In the genomic region with DNA sequence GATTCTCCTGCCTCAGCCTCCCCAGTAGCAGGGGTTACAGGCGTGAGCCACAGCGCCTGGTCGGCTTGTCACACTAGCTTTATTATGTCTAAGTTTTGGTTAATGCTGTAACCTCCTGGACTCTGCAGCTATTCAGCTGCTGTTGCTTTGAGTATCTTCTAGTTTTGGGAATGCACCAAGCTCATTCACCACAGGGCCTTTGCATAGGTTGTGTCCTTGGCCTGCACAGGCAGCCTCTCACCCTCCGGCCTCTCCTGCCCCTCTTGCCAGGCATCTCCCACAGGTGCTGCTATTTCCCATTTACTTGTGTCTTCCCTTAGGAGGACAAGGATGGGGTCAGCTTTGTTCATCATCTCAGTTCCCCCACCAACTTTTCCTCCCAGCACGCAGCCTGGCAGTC, we compare ENCODE assay signal across 2 cellular contexts.
TF ChIP-seq lines count a peak whose summit lies in the region.

No MANE protein-coding gene starts in this region.

TF ChIP-seq in SK-N-SH, 30 proteins besides CTCF, POLR2A, EP300 and RAD21:
- no peak for TF ChIP-seq RXRA (IDR thresholded peaks at IDR 0.05; ENCODE audit: borderline replicate concordance, low read depth)
- no peak for TF ChIP-seq ELF1 (IDR thresholded peaks at IDR 0.05)
- no peak for TF ChIP-seq TCF12 (IDR thresholded peaks at IDR 0.05)
- no peak for TF ChIP-seq NFIC (IDR thresholded peaks at IDR 0.05; ENCODE audit: borderline replicate concordance)
- TF ChIP-seq, protein P1, sequence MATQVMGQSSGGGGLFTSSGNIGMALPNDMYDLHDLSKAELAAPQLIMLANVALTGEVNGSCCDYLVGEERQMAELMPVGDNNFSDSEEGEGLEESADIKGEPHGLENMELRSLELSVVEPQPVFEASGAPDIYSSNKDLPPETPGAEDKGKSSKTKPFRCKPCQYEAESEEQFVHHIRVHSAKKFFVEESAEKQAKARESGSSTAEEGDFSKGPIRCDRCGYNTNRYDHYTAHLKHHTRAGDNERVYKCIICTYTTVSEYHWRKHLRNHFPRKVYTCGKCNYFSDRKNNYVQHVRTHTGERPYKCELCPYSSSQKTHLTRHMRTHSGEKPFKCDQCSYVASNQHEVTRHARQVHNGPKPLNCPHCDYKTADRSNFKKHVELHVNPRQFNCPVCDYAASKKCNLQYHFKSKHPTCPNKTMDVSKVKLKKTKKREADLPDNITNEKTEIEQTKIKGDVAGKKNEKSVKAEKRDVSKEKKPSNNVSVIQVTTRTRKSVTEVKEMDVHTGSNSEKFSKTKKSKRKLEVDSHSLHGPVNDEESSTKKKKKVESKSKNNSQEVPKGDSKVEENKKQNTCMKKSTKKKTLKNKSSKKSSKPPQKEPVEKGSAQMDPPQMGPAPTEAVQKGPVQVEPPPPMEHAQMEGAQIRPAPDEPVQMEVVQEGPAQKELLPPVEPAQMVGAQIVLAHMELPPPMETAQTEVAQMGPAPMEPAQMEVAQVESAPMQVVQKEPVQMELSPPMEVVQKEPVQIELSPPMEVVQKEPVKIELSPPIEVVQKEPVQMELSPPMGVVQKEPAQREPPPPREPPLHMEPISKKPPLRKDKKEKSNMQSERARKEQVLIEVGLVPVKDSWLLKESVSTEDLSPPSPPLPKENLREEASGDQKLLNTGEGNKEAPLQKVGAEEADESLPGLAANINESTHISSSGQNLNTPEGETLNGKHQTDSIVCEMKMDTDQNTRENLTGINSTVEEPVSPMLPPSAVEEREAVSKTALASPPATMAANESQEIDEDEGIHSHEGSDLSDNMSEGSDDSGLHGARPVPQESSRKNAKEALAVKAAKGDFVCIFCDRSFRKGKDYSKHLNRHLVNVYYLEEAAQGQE (IDR thresholded peaks at IDR 0.05; ENCODE audit: low read depth, low read length) = no peak
- no peak for TF ChIP-seq NRF1 (IDR thresholded peaks at IDR 0.05; ENCODE audit: low read depth, low read length)
- TF ChIP-seq SIN3A (IDR thresholded peaks at IDR 0.05; ENCODE audit: borderline replicate concordance, low read depth, low read length) = no peak
- TF ChIP-seq, protein P2, sequence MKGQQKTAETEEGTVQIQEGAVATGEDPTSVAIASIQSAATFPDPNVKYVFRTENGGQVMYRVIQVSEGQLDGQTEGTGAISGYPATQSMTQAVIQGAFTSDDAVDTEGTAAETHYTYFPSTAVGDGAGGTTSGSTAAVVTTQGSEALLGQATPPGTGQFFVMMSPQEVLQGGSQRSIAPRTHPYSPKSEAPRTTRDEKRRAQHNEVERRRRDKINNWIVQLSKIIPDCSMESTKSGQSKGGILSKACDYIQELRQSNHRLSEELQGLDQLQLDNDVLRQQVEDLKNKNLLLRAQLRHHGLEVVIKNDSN (IDR thresholded peaks at IDR 0.05; ENCODE audit: borderline replicate concordance, low read depth) = no peak
- TF ChIP-seq TAF1 (IDR thresholded peaks at IDR 0.05; ENCODE audit: borderline replicate concordance, low read depth, low read length) = no peak
- no peak for TF ChIP-seq FOXJ3 (CRISPR knock-in tag; IDR thresholded peaks at IDR 0.05)
- TF ChIP-seq FOXM1 (IDR thresholded peaks at IDR 0.05; ENCODE audit: low read depth) = no peak
- TF ChIP-seq SMC3 (IDR thresholded peaks at IDR 0.05; ENCODE audit: low read depth, low read length) = no peak
- TF ChIP-seq POLR2AphosphoS5 (IDR thresholded peaks at IDR 0.05; ENCODE audit: low read depth, low read length) = no peak
- no peak for TF ChIP-seq MEF2A (IDR thresholded peaks at IDR 0.05; ENCODE audit: borderline replicate concordance, low read depth)
- no peak for TF ChIP-seq CHD2 (IDR thresholded peaks at IDR 0.05; ENCODE audit: low read length, partially characterized antibody)
- TF ChIP-seq RCOR1 (IDR thresholded peaks at IDR 0.05; ENCODE audit: low read length) = no peak
- TF ChIP-seq, protein P3, sequence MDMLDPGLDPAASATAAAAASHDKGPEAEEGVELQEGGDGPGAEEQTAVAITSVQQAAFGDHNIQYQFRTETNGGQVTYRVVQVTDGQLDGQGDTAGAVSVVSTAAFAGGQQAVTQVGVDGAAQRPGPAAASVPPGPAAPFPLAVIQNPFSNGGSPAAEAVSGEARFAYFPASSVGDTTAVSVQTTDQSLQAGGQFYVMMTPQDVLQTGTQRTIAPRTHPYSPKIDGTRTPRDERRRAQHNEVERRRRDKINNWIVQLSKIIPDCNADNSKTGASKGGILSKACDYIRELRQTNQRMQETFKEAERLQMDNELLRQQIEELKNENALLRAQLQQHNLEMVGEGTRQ (IDR thresholded peaks at IDR 0.05; ENCODE audit: borderline replicate concordance, low read depth, low read length) = no peak
- TF ChIP-seq, protein P4, sequence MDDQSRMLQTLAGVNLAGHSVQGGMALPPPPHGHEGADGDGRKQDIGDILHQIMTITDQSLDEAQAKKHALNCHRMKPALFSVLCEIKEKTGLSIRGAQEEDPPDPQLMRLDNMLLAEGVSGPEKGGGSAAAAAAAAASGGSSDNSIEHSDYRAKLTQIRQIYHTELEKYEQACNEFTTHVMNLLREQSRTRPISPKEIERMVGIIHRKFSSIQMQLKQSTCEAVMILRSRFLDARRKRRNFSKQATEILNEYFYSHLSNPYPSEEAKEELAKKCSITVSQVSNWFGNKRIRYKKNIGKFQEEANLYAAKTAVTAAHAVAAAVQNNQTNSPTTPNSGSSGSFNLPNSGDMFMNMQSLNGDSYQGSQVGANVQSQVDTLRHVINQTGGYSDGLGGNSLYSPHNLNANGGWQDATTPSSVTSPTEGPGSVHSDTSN (IDR thresholded peaks at IDR 0.05) = no peak
- TF ChIP-seq, protein P5, sequence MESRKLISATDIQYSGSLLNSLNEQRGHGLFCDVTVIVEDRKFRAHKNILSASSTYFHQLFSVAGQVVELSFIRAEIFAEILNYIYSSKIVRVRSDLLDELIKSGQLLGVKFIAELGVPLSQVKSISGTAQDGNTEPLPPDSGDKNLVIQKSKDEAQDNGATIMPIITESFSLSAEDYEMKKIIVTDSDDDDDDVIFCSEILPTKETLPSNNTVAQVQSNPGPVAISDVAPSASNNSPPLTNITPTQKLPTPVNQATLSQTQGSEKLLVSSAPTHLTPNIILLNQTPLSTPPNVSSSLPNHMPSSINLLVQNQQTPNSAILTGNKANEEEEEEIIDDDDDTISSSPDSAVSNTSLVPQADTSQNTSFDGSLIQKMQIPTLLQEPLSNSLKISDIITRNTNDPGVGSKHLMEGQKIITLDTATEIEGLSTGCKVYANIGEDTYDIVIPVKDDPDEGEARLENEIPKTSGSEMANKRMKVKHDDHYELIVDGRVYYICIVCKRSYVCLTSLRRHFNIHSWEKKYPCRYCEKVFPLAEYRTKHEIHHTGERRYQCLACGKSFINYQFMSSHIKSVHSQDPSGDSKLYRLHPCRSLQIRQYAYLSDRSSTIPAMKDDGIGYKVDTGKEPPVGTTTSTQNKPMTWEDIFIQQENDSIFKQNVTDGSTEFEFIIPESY (IDR thresholded peaks at IDR 0.05; ENCODE audit: borderline replicate concordance, low read depth) = no peak
TF ChIP-seq in SK-N-SH: peak in this region for 0.

TF ChIP-seq in SK-N-SH treated with all-trans-retinoic acid at 6 μM for 48 hours, 23 proteins besides CTCF, POLR2A, EP300 and RAD21:
- TF ChIP-seq, protein P6, sequence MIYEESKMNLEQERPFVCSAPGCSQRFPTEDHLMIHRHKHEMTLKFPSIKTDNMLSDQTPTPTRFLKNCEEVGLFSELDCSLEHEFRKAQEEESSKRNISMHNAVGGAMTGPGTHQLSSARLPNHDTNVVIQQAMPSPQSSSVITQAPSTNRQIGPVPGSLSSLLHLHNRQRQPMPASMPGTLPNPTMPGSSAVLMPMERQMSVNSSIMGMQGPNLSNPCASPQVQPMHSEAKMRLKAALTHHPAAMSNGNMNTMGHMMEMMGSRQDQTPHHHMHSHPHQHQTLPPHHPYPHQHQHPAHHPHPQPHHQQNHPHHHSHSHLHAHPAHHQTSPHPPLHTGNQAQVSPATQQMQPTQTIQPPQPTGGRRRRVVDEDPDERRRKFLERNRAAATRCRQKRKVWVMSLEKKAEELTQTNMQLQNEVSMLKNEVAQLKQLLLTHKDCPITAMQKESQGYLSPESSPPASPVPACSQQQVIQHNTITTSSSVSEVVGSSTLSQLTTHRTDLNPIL (CRISPR knock-in tag; IDR thresholded peaks at IDR 0.05; ENCODE audit: low read depth) = no peak
- no peak for TF ChIP-seq BACH2 (CRISPR knock-in tag; IDR thresholded peaks at IDR 0.05; ENCODE audit: borderline replicate concordance)
- no peak for TF ChIP-seq ZNF70 (CRISPR knock-in tag; IDR thresholded peaks at IDR 0.05)
- TF ChIP-seq, protein P7, sequence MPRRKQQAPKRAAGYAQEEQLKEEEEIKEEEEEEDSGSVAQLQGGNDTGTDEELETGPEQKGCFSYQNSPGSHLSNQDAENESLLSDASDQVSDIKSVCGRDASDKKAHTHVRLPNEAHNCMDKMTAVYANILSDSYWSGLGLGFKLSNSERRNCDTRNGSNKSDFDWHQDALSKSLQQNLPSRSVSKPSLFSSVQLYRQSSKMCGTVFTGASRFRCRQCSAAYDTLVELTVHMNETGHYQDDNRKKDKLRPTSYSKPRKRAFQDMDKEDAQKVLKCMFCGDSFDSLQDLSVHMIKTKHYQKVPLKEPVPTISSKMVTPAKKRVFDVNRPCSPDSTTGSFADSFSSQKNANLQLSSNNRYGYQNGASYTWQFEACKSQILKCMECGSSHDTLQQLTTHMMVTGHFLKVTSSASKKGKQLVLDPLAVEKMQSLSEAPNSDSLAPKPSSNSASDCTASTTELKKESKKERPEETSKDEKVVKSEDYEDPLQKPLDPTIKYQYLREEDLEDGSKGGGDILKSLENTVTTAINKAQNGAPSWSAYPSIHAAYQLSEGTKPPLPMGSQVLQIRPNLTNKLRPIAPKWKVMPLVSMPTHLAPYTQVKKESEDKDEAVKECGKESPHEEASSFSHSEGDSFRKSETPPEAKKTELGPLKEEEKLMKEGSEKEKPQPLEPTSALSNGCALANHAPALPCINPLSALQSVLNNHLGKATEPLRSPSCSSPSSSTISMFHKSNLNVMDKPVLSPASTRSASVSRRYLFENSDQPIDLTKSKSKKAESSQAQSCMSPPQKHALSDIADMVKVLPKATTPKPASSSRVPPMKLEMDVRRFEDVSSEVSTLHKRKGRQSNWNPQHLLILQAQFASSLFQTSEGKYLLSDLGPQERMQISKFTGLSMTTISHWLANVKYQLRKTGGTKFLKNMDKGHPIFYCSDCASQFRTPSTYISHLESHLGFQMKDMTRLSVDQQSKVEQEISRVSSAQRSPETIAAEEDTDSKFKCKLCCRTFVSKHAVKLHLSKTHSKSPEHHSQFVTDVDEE (CRISPR knock-in tag; IDR thresholded peaks at IDR 0.05) = no peak
- no peak for TF ChIP-seq TOX (CRISPR knock-in tag; IDR thresholded peaks at IDR 0.05; ENCODE audit: borderline replicate concordance)
- no peak for TF ChIP-seq OSR1 (CRISPR knock-in tag; IDR thresholded peaks at IDR 0.05)
- no peak for TF ChIP-seq ZNF8 (CRISPR knock-in tag; IDR thresholded peaks at IDR 0.05)
- TF ChIP-seq ZC3H10 (CRISPR knock-in tag; IDR thresholded peaks at IDR 0.05) = no peak
- TF ChIP-seq ISL1 (CRISPR knock-in tag; IDR thresholded peaks at IDR 0.05) = no peak
- TF ChIP-seq PPARA (CRISPR knock-in tag; IDR thresholded peaks at IDR 0.05; ENCODE audit: borderline replicate concordance) = no peak
- no peak for TF ChIP-seq RARB (CRISPR knock-in tag; IDR thresholded peaks at IDR 0.05)
- no peak for TF ChIP-seq CSDC2 (CRISPR knock-in tag; IDR thresholded peaks at IDR 0.05)
